ENCODE assay signal across 41 cellular contexts in genomic region chr4:117755438-117755837, GRCh38.
"Had no signal": no experiment of that assay in that cellular context is flagged by ENCODE, and none has a peak within 500 bp of the region (broad histone marks: within the 10 kb centered on the region; RNA-seq: fewer than 3 reads in every experiment).

No MANE protein-coding gene starts in this region.

- H3K36me3 ChIP-seq: adrenal gland, ascending aorta, brain microvascular endothelial cell, breast epithelium, cardiac muscle cell had no signal

- H3K36me3 Mint-ChIP-seq: activated naive CD4-positive, alpha-beta T cell treated with anti-CD3 and anti-CD28 coated beads, Interleukin-2, amount 10 ng/mL, durations not matched to agents 7 days and 5 days; activated naive CD4-positive, alpha-beta T cell treated with anti-CD3 and anti-CD28 coated beads, Interleukin-2, amount 50 U/mL, for 24 hours; activated naive CD8-positive, alpha-beta T cell; activated naive CD8-positive, alpha-beta T cell treated with anti-CD3 and anti-CD28 coated beads for 36 hours; activated naive CD8-positive, alpha-beta T cell treated with anti-CD3 and anti-CD28 coated beads, Interleukin-2, amount 10 ng/mL, durations not matched to agents 7 days and 5 days had no signal

- FAIRE-seq: astrocyte, bronchial epithelial cell had no signal

- H3K4me3 Mint-ChIP-seq: activated naive CD4-positive, alpha-beta T cell treated with anti-CD3 and anti-CD28 coated beads for 36 hours; activated naive CD4-positive, alpha-beta T cell treated with anti-CD3 and anti-CD28 coated beads, Interleukin-2, amount 10 ng/mL, durations not matched to agents 7 days and 5 days; activated naive CD4-positive, alpha-beta T cell treated with anti-CD3 and anti-CD28 coated beads, Interleukin-2, amount 50 U/mL, for 24 hours; activated naive CD8-positive, alpha-beta T cell; activated naive CD8-positive, alpha-beta T cell treated with anti-CD3 and anti-CD28 coated beads for 36 hours; activated naive CD8-positive, alpha-beta T cell treated with anti-CD3 and anti-CD28 coated beads, Interleukin-2, amount 10 ng/mL, durations not matched to agents 7 days and 5 days; activated naive CD8-positive, alpha-beta T cell treated with anti-CD3 and anti-CD28 coated beads, Interleukin-2, amount 50 U/mL, for 24 hours; activated T-cell treated with anti-CD3 and anti-CD28 coated beads, Interleukin-2, amount 50 U/mL, for 24 hours; activated T-cell treated with anti-CD3 and anti-CD28 coated beads, Interleukin-2, amount 50 U/mL, for 4 hours; activated T-cell treated with anti-CD3 and anti-CD28 coated beads, Interleukin-2, amount 50 U/mL, for 72 hours; activated T-helper 1 cell treated with anti-CD3 and anti-CD28 coated beads, Interleukin-12 subunit alpha, Interleukin-12 subunit beta, Interleukin-2, Interleukin-4 antibody, amounts not matched to agents 30 ng/mL and 10 ng/mL and 1 ng/mL, durations not matched to agents 14 hours and 24 hours and 36 hours; activated T-helper 17 cell treated with anti-CD3 and anti-CD28 coated beads, Interleukin-2, amount 50 U/mL, for 72 hours; brain; central memory CD8-positive, alpha-beta T cell had no signal

- H3K27me3 ChIP-seq: adrenal gland, ascending aorta, body of pancreas, brain microvascular endothelial cell, breast epithelium, cardiac muscle cell had no signal

- H3K9me3 ChIP-seq: adrenal gland, body of pancreas had no signal

- H3K27ac Mint-ChIP-seq: activated naive CD4-positive, alpha-beta T cell treated with anti-CD3 and anti-CD28 coated beads for 36 hours; activated naive CD4-positive, alpha-beta T cell treated with anti-CD3 and anti-CD28 coated beads, Interleukin-2, amount 10 ng/mL, durations not matched to agents 7 days and 5 days; activated naive CD4-positive, alpha-beta T cell treated with anti-CD3 and anti-CD28 coated beads, Interleukin-2, amount 50 U/mL, for 24 hours; activated naive CD4-positive, alpha-beta T cell treated with anti-CD3 and anti-CD28 coated beads, Interleukin-2, amount 50 U/mL, for 72 hours; activated naive CD8-positive, alpha-beta T cell; activated naive CD8-positive, alpha-beta T cell treated with anti-CD3 and anti-CD28 coated beads for 36 hours; activated naive CD8-positive, alpha-beta T cell treated with anti-CD3 and anti-CD28 coated beads, Interleukin-2, amount 10 ng/mL, durations not matched to agents 7 days and 5 days; activated naive CD8-positive, alpha-beta T cell treated with anti-CD3 and anti-CD28 coated beads, Interleukin-2, amount 50 U/mL, for 24 hours; activated T-cell treated with anti-CD3 and anti-CD28 coated beads, Interleukin-2, amount 50 U/mL, for 24 hours; activated T-cell treated with anti-CD3 and anti-CD28 coated beads, Interleukin-2, amount 50 U/mL, for 72 hours; activated T-helper 1 cell treated with anti-CD3 and anti-CD28 coated beads, Interleukin-12 subunit alpha, Interleukin-12 subunit beta, Interleukin-2, Interleukin-4 antibody, amounts not matched to agents 30 ng/mL and 10 ng/mL and 1 ng/mL, durations not matched to agents 14 hours and 24 hours and 36 hours; activated T-helper 17 cell treated with anti-CD3 and anti-CD28 coated beads, Interleukin-2, amount 50 U/mL, for 72 hours; activated T-helper 2 cell treated with anti-CD3 and anti-CD28 coated beads, Interferon-gamma antibody, Interleukin-2, Interleukin-4, amounts not matched to agents 10 μg/mL and 5 μg/mL and 100 μg/mL, durations not matched to agents 14 hours and 24 hours and 36 hours; brain had no signal

- H3K4me3 ChIP-seq: adrenal gland, ascending aorta, body of pancreas, breast epithelium, cardiac muscle cell had no signal

- H3K4me1 ChIP-seq: adrenal gland, ascending aorta, body of pancreas, breast epithelium had no signal

- H3K9me3 Mint-ChIP-seq: activated T-helper 2 cell treated with anti-CD3 and anti-CD28 coated beads, Interferon-gamma antibody, Interleukin-2, Interleukin-4, amounts not matched to agents 10 μg/mL and 5 μg/mL and 100 μg/mL, durations not matched to agents 14 hours and 24 hours and 36 hours had no signal

- H3K27ac ChIP-seq: adrenal gland, ascending aorta, body of pancreas, brain microvascular endothelial cell, breast epithelium, cardiac muscle cell had no signal

- H3K27me3 Mint-ChIP-seq: activated naive CD4-positive, alpha-beta T cell treated with anti-CD3 and anti-CD28 coated beads, Interleukin-2, amount 10 ng/mL, durations not matched to agents 7 days and 5 days; activated naive CD4-positive, alpha-beta T cell treated with anti-CD3 and anti-CD28 coated beads, Interleukin-2, amount 50 U/mL, for 24 hours; activated naive CD8-positive, alpha-beta T cell; activated naive CD8-positive, alpha-beta T cell treated with anti-CD3 and anti-CD28 coated beads for 36 hours; activated naive CD8-positive, alpha-beta T cell treated with anti-CD3 and anti-CD28 coated beads, Interleukin-2, amount 10 ng/mL, durations not matched to agents 7 days and 5 days; activated naive CD8-positive, alpha-beta T cell treated with anti-CD3 and anti-CD28 coated beads, Interleukin-2, amount 50 U/mL, for 24 hours; activated T-cell treated with anti-CD3 and anti-CD28 coated beads, Interleukin-2, amount 50 U/mL, for 24 hours; activated T-helper 17 cell treated with anti-CD3 and anti-CD28 coated beads, Interleukin-2, amount 50 U/mL, for 72 hours; brain; central memory CD8-positive, alpha-beta T cell had no signal

- H3K4me1 Mint-ChIP-seq: activated naive CD4-positive, alpha-beta T cell treated with anti-CD3 and anti-CD28 coated beads, Interleukin-2, amount 10 ng/mL, durations not matched to agents 7 days and 5 days; activated naive CD4-positive, alpha-beta T cell treated with anti-CD3 and anti-CD28 coated beads, Interleukin-2, amount 50 U/mL, for 24 hours; activated naive CD8-positive, alpha-beta T cell treated with anti-CD3 and anti-CD28 coated beads for 36 hours; activated naive CD8-positive, alpha-beta T cell treated with anti-CD3 and anti-CD28 coated beads, Interleukin-2, amount 10 ng/mL, durations not matched to agents 7 days and 5 days; activated naive CD8-positive, alpha-beta T cell treated with anti-CD3 and anti-CD28 coated beads, Interleukin-2, amount 50 U/mL, for 24 hours; activated T-helper 17 cell treated with anti-CD3 and anti-CD28 coated beads, Interleukin-2, amount 50 U/mL, for 72 hours; brain; central memory CD8-positive, alpha-beta T cell had no signal

- ATAC-seq: activated naive CD4-positive, alpha-beta T cell treated with anti-CD3 and anti-CD28 coated beads, Interleukin-2, amount 50 U/mL, for 72 hours; activated naive CD8-positive, alpha-beta T cell treated with anti-CD3 and anti-CD28 coated beads, Interleukin-2, amount 50 U/mL, for 24 hours; activated T-cell treated with anti-CD3 and anti-CD28 coated beads, Interleukin-2, amount 50 U/mL, for 4 hours; activated T-cell treated with anti-CD3 and anti-CD28 coated beads, Interleukin-2, amount 50 U/mL, for 72 hours; activated T-helper 17 cell treated with anti-CD3 and anti-CD28 coated beads, Interleukin-2, amount 50 U/mL, for 72 hours; body of pancreas had no signal

- DNase-seq: activated effector memory CD4-positive, alpha-beta T cell treated with anti-CD3 and anti-CD28 coated beads, Interleukin-2, amount 50 U/mL, for 16 hours; activated effector memory CD4-positive, alpha-beta T cell treated with Interleukin-2 at 50 U/mL for 16 hours; activated gamma-delta T cell; activated gamma-delta T cell treated with Interleukin-2 at 50 U/mL for 16 hours; activated naive CD4-positive, alpha-beta T cell; activated naive CD4-positive, alpha-beta T cell treated with anti-CD3 and anti-CD28 coated beads for 36 hours; activated naive CD4-positive, alpha-beta T cell treated with anti-CD3 and anti-CD28 coated beads, Interleukin-2, amount 10 ng/mL, durations not matched to agents 7 days and 5 days; activated naive CD4-positive, alpha-beta T cell treated with anti-CD3 and anti-CD28 coated beads, Interleukin-2, amount 50 U/mL, for 16 hours; activated naive CD4-positive, alpha-beta T cell treated with Interleukin-2 at 50 U/mL for 16 hours; activated naive CD8-positive, alpha-beta T cell treated with anti-CD3 and anti-CD28 coated beads for 36 hours; activated naive CD8-positive, alpha-beta T cell treated with anti-CD3 and anti-CD28 coated beads, Interleukin-2, amount 10 ng/mL, durations not matched to agents 7 days and 5 days; activated naive CD8-positive, alpha-beta T cell treated with anti-CD3 and anti-CD28 coated beads, Interleukin-2, amount 50 U/mL, for 24 hours; activated T-cell treated with anti-CD3 and anti-CD28 coated beads for 4 hours; activated T-cell treated with anti-CD3 and anti-CD28 coated beads, Interleukin-2, amount 50 U/mL, for 1 hour; activated T-cell treated with anti-CD3 and anti-CD28 coated beads, Interleukin-2, amount 50 U/mL, for 24 hours; activated T-cell treated with anti-CD3 and anti-CD28 coated beads, Interleukin-2, amount 50 U/mL, for 4 hours; activated T-cell treated with anti-CD3 and anti-CD28 coated beads, Interleukin-2, amount 50 U/mL, for 48 hours; activated T-cell treated with anti-CD3 and anti-CD28 coated beads, Interleukin-2, amount 50 U/mL, for 72 hours; adrenal gland; amniotic stem cell; amygdala; anterior cingulate cortex; aorta; body of pancreas; brain microvascular endothelial cell; caudate nucleus; central memory CD4-positive, alpha-beta T cell; cerebellar nuclear complex had no signal
